Comparison of ENCODE assay signal across 2 cellular contexts in genomic region chr3:172965256-172965655, GRCh38.
A peak's percentile ranks its signal among the peaks of the same experiment; 100 is the strongest.
TF ChIP-seq lines count a peak whose summit lies in the region.

No MANE protein-coding gene starts in this region.

TF ChIP-seq in GM23338, 12 proteins besides CTCF, POLR2A, EP300 and RAD21:
- TF ChIP-seq EZH2phosphoT487 (IDR thresholded peaks at IDR 0.05; ENCODE audit: unreplicated experiment) (no peak), EZH2 (IDR thresholded peaks at IDR 0.05; ENCODE audit: low read depth, unreplicated experiment) (no peak), ZNF331 (CRISPR knock-in tag; IDR thresholded peaks at IDR 0.05; ENCODE audit: low read depth) (no peak), NANOG (IDR thresholded peaks at IDR 0.05; ENCODE audit: borderline replicate concordance) (no peak), JUNB (IDR thresholded peaks at IDR 0.05; ENCODE audit: unreplicated experiment) (no peak), ZNF114 (CRISPR knock-in tag; IDR thresholded peaks at IDR 0.05) (no peak), STAT1 (IDR thresholded peaks at IDR 0.05; ENCODE audit: unreplicated experiment) (no peak), ETS1 (IDR thresholded peaks at IDR 0.05) (no peak), POLR2AphosphoS5 (IDR thresholded peaks at IDR 0.05; ENCODE audit: low read depth) (no peak), REST (IDR thresholded peaks at IDR 0.05; ENCODE audit: unreplicated experiment) (no peak), CREB1 (CRISPR knock-in tag; IDR thresholded peaks at IDR 0.05; ENCODE audit: low read depth) (no peak), ZNF462 (CRISPR knock-in tag; IDR thresholded peaks at IDR 0.05) (no peak)

TF ChIP-seq in endothelial cell of umbilical vein, 7 proteins besides CTCF, POLR2A, EP300 and RAD21:
- TF ChIP-seq MYC (IDR thresholded peaks at IDR 0.05; ENCODE audit: low read depth, low read length) (no peak), GATA2 (IDR thresholded peaks at IDR 0.05; ENCODE audit: insufficient read depth, insufficient read length, low read depth, low read length) (peak; percentile 35), EZH2 (IDR thresholded peaks at IDR 0.05; ENCODE audit: borderline replicate concordance, low read depth, low read length, severe bottlenecking) (no peak), JUN (IDR thresholded peaks at IDR 0.05; ENCODE audit: borderline replicate concordance, insufficient read depth, insufficient read length, low read depth) (no peak), FOS (IDR thresholded peaks at IDR 0.05; ENCODE audit: borderline replicate concordance, insufficient read depth, low read length) (peak; percentile 29), POLR2AphosphoS5 (IDR thresholded peaks at IDR 0.05; ENCODE audit: insufficient read depth, low read depth, low read length) (no peak), MAX (IDR thresholded peaks at IDR 0.05; ENCODE audit: insufficient read depth, insufficient read length) (no peak)
